ENCODE assay signal across 29 cellular contexts in genomic region chr5:181160-181559, GRCh38. TPM values are rescaled to one million over a fixed set of nuclear protein-coding genes. Genes with fewer than 3 reads are reported as not detected.
"Had no signal": no experiment of that assay in that cellular context is flagged by ENCODE, and none has a peak within 500 bp of the region (broad histone marks: within the 10 kb centered on the region; RNA-seq: fewer than 3 reads in every experiment).

No MANE protein-coding gene starts in this region.

- H3K27me3 Mint-ChIP-seq: stimulated activated naive CD8-positive, alpha-beta T cell treated with anti-CD3 and anti-CD28 coated beads, Interleukin-15, Interleukin-2, amounts not matched to agents 100 ng/mL and 50 ng/mL, for 24 hours had no signal

- ATAC-seq: left colon; left lung; lower lobe of right lung; naive thymus-derived CD8-positive, alpha-beta T cell; pancreas; sciatic nerve; stimulated activated effector memory CD8-positive, alpha-beta T cell treated with anti-CD3 and anti-CD28 coated beads, Interleukin-12 subunit alpha, Interleukin-12 subunit beta, amount 100 ng/mL, for 72 hours had no signal

- H3K9me3 Mint-ChIP-seq: naive thymus-derived CD8-positive, alpha-beta T cell; stimulated activated effector memory CD8-positive, alpha-beta T cell treated with anti-CD3 and anti-CD28 coated beads, Interleukin-12 subunit alpha, Interleukin-12 subunit beta, amount 100 ng/mL, for 72 hours; stimulated activated naive CD8-positive, alpha-beta T cell treated with anti-CD3 and anti-CD28 coated beads, Interleukin-15, Interleukin-2, amounts not matched to agents 100 ng/mL and 50 ng/mL, for 24 hours had no signal

- FAIRE-seq: keratinocyte, pancreas, small intestine, urothelium cell line had no signal

- H3K36me3 Mint-ChIP-seq: naive thymus-derived CD8-positive, alpha-beta T cell; stimulated activated effector memory CD8-positive, alpha-beta T cell treated with anti-CD3 and anti-CD28 coated beads, Interleukin-12 subunit alpha, Interleukin-12 subunit beta, amount 100 ng/mL, for 72 hours had no signal

- H3K36me3 ChIP-seq: left lung, lower lobe of right lung, pancreas, prostate gland, spleen, suprapubic skin, thoracic aorta, tibial artery, upper lobe of right lung had no signal

- H3K27ac ChIP-seq: left lung, lower lobe of right lung, pancreas, prostate gland, spleen, suprapubic skin, thoracic aorta, tibial artery, upper lobe of right lung had no signal

- H3K27me3 ChIP-seq: left lung, pancreas, upper lobe of right lung had no signal

- H3K4me3 Mint-ChIP-seq: naive thymus-derived CD8-positive, alpha-beta T cell; stimulated activated effector memory CD8-positive, alpha-beta T cell treated with anti-CD3 and anti-CD28 coated beads, Interleukin-12 subunit alpha, Interleukin-12 subunit beta, amount 100 ng/mL, for 72 hours; stimulated activated naive CD8-positive, alpha-beta T cell treated with anti-CD3 and anti-CD28 coated beads, Interleukin-15, Interleukin-2, amounts not matched to agents 100 ng/mL and 50 ng/mL, for 24 hours had no signal

- H3K4me3 ChIP-seq: left lung, lower lobe of right lung, pancreas, prostate gland, spleen, suprapubic skin, thoracic aorta, tibial artery, upper lobe of right lung had no signal

- H3K4me1 ChIP-seq: left lung, lower lobe of right lung, pancreas, prostate gland, spleen, suprapubic skin, tibial artery had no signal

- DNase-seq: hippocampal formation; left colon; lower lobe of right lung; mammary epithelial cell; mesenchymal stem cell; naive thymus-derived CD8-positive, alpha-beta T cell; retina; small intestine; spleen; stimulated activated CD4-positive, alpha-beta T cell treated with anti-CD3 and anti-CD28 coated beads, Interleukin-4, amount 100 ng/mL, for 24 hours; stimulated activated naive CD4-positive, alpha-beta T cell; tibial artery; trophoblast cell; upper lobe of right lung had no signal

- H3K9me3 ChIP-seq: left lung, lower lobe of right lung, pancreas, prostate gland, spleen, suprapubic skin, thoracic aorta, tibial artery, upper lobe of right lung had no signal

- H3K4me1 Mint-ChIP-seq: naive thymus-derived CD8-positive, alpha-beta T cell; stimulated activated effector memory CD8-positive, alpha-beta T cell treated with anti-CD3 and anti-CD28 coated beads, Interleukin-12 subunit alpha, Interleukin-12 subunit beta, amount 100 ng/mL, for 72 hours had no signal

- H3K27ac Mint-ChIP-seq: naive thymus-derived CD8-positive, alpha-beta T cell; stimulated activated effector memory CD8-positive, alpha-beta T cell treated with anti-CD3 and anti-CD28 coated beads, Interleukin-12 subunit alpha, Interleukin-12 subunit beta, amount 100 ng/mL, for 72 hours; stimulated activated naive CD8-positive, alpha-beta T cell treated with anti-CD3 and anti-CD28 coated beads, Interleukin-15, Interleukin-2, amounts not matched to agents 100 ng/mL and 50 ng/mL, for 24 hours had no signal

RNA-seq across cellular contexts. Expression of gene LRRC14B, which starts 10.1 kb away (rescaled TPM):
- total RNA-seq: left colon; left lung; lower lobe of right lung; mammary epithelial cell; mucosa of gallbladder; naive thymus-derived CD8-positive, alpha-beta T cell; omental fat pad; pancreas; sciatic nerve; spleen; subcutaneous adipose tissue; suprapubic skin; thoracic aorta; upper lobe of right lung had no signal
- polyA plus RNA-seq: keratinocyte, liver, mammary epithelial cell, neural cell, pancreas had no signal
